ENCODE assay signal across 34 cellular contexts in the genomic region with DNA sequence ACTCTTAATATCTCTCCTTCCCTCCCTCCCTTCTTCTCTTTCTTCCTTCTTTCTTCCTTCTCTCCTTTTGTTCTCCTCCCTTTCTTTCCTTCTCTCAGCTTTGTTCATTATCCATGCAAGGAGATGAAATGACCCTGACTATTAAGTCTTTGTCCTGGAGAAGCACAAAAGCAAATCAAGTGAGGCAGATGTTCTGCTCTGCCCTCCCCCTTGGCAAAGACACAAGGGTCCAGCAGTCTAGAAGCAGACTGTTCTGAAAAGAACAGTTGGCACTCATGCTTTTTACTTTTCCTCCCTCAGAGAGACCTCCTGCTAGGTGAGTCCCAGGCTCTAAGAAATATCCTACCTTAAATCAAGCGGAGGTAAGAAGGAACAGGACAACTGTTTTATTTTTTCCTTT.
"Had no signal": no experiment of that assay in that cellular context is flagged by ENCODE, and none has a peak within 500 bp of the region (broad histone marks: within the 10 kb centered on the region; RNA-seq: fewer than 3 reads in every experiment).

No MANE protein-coding gene starts in this region.

- ATAC-seq: activated naive CD4-positive, alpha-beta T cell treated with anti-CD3 and anti-CD28 coated beads, Interleukin-2, amount 50 U/mL, for 72 hours; activated naive CD8-positive, alpha-beta T cell treated with anti-CD3 and anti-CD28 coated beads, Interleukin-2, amount 50 U/mL, for 24 hours; activated T-cell treated with anti-CD3 and anti-CD28 coated beads, Interleukin-2, amount 50 U/mL, for 4 hours; Panc1; Right ventricle myocardium inferior; T-cell had no signal

- DNase-seq: activated B cell treated with CpG ODN at 0.5 μM for 24 hours; activated CD4-positive, alpha-beta memory T cell treated with anti-CD3 and anti-CD28 coated beads for 36 hours; activated CD4-positive, alpha-beta T cell treated with anti-CD3 and anti-CD28 coated beads for 1 hour; activated CD4-positive, alpha-beta T cell treated with anti-CD3 and anti-CD28 coated beads, Interleukin-2, amount 10 ng/mL, durations not matched to agents 7 days and 5 days; activated CD8-positive, alpha-beta memory T cell treated with anti-CD3 and anti-CD28 coated beads for 24 hours; activated effector memory CD4-positive, alpha-beta T cell treated with anti-CD3 and anti-CD28 coated beads, Interleukin-2, amount 50 U/mL, for 16 hours; activated naive CD4-positive, alpha-beta T cell treated with Interleukin-2 at 50 U/mL for 16 hours; activated naive CD8-positive, alpha-beta T cell treated with anti-CD3 and anti-CD28 coated beads, Interleukin-2, amount 50 U/mL, for 24 hours; activated T-cell treated with anti-CD3 and anti-CD28 coated beads, Interleukin-2, amount 50 U/mL, for 4 hours; amniotic stem cell; brain microvascular endothelial cell; MG63; MV-4-11; NCI-H1092 treated with DMSO at 0.1 percent for 48 hours; NCI-H1417 treated with DMSO at 0.1 percent for 48 hours; NCI-H1694; NCI-H2029; NCI-H2107; NCI-H2227 treated with DMSO at 0.1 percent for 48 hours; NCI-H446 treated with DMSO at 0.1 percent for 48 hours; NCI-H524 treated with DMSO at 0.1 percent for 48 hours; NCI-H774; NK-92 treated with Interleukin-12 subunit alpha and Interleukin-12 subunit beta, amount 100 ng/mL, for 24 hours; OCI-M1; RPMI8226; T-cell; T-helper 2 cell; T1000 had no signal

- H3K27me3 ChIP-seq: ascending aorta, brain microvascular endothelial cell, cardiac muscle cell, MG63 had no signal

- H3K27ac ChIP-seq: ascending aorta, brain microvascular endothelial cell, cardiac muscle cell, SK-N-MC had no signal

- H3K4me3 ChIP-seq: ascending aorta, cardiac muscle cell, MG63, SK-N-MC had no signal

- H3K36me3 ChIP-seq: ascending aorta, brain microvascular endothelial cell, cardiac muscle cell, MG63 had no signal
